8 cellular contexts compared by ENCODE assay signal in the genomic region with DNA sequence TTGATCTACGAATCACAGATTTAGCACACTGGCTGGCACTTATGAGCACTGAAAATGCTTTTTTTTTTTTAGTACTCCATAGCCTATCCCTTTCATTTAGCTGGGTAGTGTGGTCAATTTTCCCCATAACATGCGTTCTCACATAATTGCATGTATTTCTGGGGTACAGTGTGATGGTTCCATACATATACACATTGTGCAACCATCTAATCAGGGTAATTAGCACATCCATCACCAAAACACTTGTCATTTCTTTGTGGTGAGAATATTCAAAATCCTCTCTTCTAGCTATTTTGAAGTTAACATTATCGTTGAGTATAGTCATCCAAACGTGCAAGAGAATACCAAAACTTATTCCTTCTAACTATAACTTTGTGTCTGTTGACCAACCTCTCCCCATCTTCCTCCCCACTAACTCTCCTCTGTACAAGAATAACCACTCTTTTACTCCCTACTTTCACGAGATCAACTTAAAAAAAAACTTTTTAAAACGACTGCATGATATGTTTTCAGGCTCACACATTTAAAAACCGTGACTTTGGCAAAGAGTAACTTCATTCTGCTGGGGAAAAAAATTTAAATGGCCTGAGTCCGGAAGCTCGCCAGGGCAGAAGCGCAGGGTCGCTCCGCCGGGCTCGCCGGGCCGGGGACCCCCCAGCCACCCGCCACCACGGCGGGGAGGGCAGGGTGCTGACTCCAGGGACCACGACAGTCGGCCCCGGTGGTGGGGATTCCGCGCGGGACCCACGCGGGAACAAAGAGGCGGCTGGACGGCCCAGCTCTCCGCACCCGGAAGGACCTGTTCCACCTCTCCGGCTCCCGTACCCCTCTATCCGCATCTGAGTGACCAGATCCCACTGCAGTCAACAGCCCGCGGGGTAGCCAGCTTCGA. TPM values are rescaled to one million over a fixed set of nuclear protein-coding genes. Genes with fewer than 3 reads are reported as not detected.
DNase-seq lines count a peak whose midpoint lies in the region; ATAC-seq and TF ChIP-seq lines count a peak whose summit lies in the region.

No MANE protein-coding gene starts in this region.

- ATAC-seq in GM19463 (IDR thresholded peaks at IDR 0.05; ENCODE audit: unreplicated experiment) (peak; percentile 1), lower lobe of right lung (peak; percentile 35 to 42), upper lobe of right lung (no peak), GM21737 (IDR thresholded peaks at IDR 0.05; ENCODE audit: unreplicated experiment) (no peak)

- DNase-seq in breast epithelium (ENCODE audit: low spot score in 2 of 2) = no peak
- DNase-seq in lower lobe of right lung = no peak
- DNase-seq in upper lobe of right lung = no peak
- no peak for DNase-seq in hippocampal formation (lab: John Stamatoyannopoulos, UW)

- H3K27me3 ChIP-seq in ACC112 (ENCODE audit: insufficient read depth, low read length) (no peaks in the 10 kb centered on the region), breast epithelium (no peaks in the 10 kb centered on the region), lower lobe of right lung (ENCODE audit: low read depth) (no peaks in the 10 kb centered on the region), upper lobe of right lung (no peaks in the 10 kb centered on the region)

- TF ChIP-seq CTCF in breast epithelium (IDR thresholded peaks at IDR 0.05) = no peak
- TF ChIP-seq CTCF in lower lobe of right lung (IDR thresholded peaks at IDR 0.05) = no peak
- TF ChIP-seq CTCF in upper lobe of right lung (IDR thresholded peaks at IDR 0.05) = no peak

- H2AFZ ChIP-seq in ACC112 (ENCODE audit: low read length, unreplicated experiment) = peak overlapping the region; percentile 83

- peaks cover 46% of the 10 kb centered on the region for H3K79me2 ChIP-seq in ACC112 (ENCODE audit: control insufficient read depth, insufficient read depth, low read length, unreplicated experiment)

- peaks cover 17% of the 10 kb centered on the region for H3K4me1 ChIP-seq in ACC112 (ENCODE audit: control insufficient read depth, insufficient read depth, low read length, unreplicated experiment)
- H3K4me1 ChIP-seq in breast epithelium = no peaks in the 10 kb centered on the region
- H3K4me1 ChIP-seq in lower lobe of right lung = peaks cover 34% of the 10 kb centered on the region
- H3K4me1 ChIP-seq in upper lobe of right lung = peaks cover 17% of the 10 kb centered on the region

- H3K4me3 ChIP-seq in ACC112 (ENCODE audit: low read depth, low read length) (peak overlapping the region; percentile 78), breast epithelium (peak overlapping the region; percentile 80 to 98 (median 94)), lower lobe of right lung (peak overlapping the region; percentile 98), upper lobe of right lung (peak overlapping the region; percentile 100)

- TF ChIP-seq POLR2A in breast epithelium (IDR thresholded peaks at IDR 0.05) = no peak

- H3K36me3 ChIP-seq in ACC112 (ENCODE audit: insufficient read depth, low read length) (no peaks in the 10 kb centered on the region), KOPT-K1 (ENCODE audit: insufficient read depth, low read length) (no peaks in the 10 kb centered on the region), breast epithelium (no peaks in the 10 kb centered on the region), lower lobe of right lung (no peaks in the 10 kb centered on the region), upper lobe of right lung (no peaks in the 10 kb centered on the region)

- intact Hi-C loops in breast epithelium (cut with DNase I; ENCODE audit: low total_unique reads) (no loop called here), lower lobe of right lung (cut with DNase I) (no loop called here), upper lobe of right lung (cut with DNase I) (no loop called here)

- H3K27ac ChIP-seq in ACC112 (ENCODE audit: low read depth, low read length) = peak overlapping the region; percentile 78
- peak overlapping the region; percentile 95 for H3K27ac ChIP-seq in KOPT-K1 (ENCODE audit: low read depth, low read length, poor library complexity, severe bottlenecking)
- H3K27ac ChIP-seq in breast epithelium = peak overlapping the region; percentile 99 to 100
- peak overlapping the region; percentile 94 for H3K27ac ChIP-seq in lower lobe of right lung
- peak overlapping the region; percentile 94 for H3K27ac ChIP-seq in upper lobe of right lung

- no peaks in the 10 kb centered on the region for H3K9me3 ChIP-seq in KOPT-K1 (ENCODE audit: insufficient read depth, low read length, poor library complexity, severe bottlenecking)
- no peaks in the 10 kb centered on the region for H3K9me3 ChIP-seq in breast epithelium
- H3K9me3 ChIP-seq in lower lobe of right lung = no peaks in the 10 kb centered on the region
- no peaks in the 10 kb centered on the region for H3K9me3 ChIP-seq in upper lobe of right lung

RNA-seq across cellular contexts. Expression of gene UBAC2, which starts 0.9 kb away (rescaled TPM):
- total RNA-seq in breast epithelium = 10 to 100 TPM; 64.6 to 72.8 (median 65.1) TPM
- 44.5 TPM for total RNA-seq in lower lobe of right lung
- 50.2 TPM for total RNA-seq in upper lobe of right lung

RNA-seq across cellular contexts. Expression of gene GPR18, which starts 58.4 kb away (rescaled TPM):
- total RNA-seq in breast epithelium (under 1 TPM in 1 of 3 donors, not detected in 2; 0.32 TPM), lower lobe of right lung (0.38 TPM), upper lobe of right lung (0.58 TPM)

Comparison
In these comparisons a context has a peak if more than half of its experiments do, and no peak if none do; other contexts are left out.
1. ATAC-seq: peak in GM19463 (single experiment) and lower lobe of right lung (2 of 2); none in upper lobe of right lung (single experiment) and GM21737 (single experiment).
2. Peak in every context shown above with its lines, with median percentiles within 50 percentile points of each other: H3K27ac ChIP-seq and H3K4me3 ChIP-seq.